14 cellular contexts compared by ENCODE assay signal in the genomic region with DNA sequence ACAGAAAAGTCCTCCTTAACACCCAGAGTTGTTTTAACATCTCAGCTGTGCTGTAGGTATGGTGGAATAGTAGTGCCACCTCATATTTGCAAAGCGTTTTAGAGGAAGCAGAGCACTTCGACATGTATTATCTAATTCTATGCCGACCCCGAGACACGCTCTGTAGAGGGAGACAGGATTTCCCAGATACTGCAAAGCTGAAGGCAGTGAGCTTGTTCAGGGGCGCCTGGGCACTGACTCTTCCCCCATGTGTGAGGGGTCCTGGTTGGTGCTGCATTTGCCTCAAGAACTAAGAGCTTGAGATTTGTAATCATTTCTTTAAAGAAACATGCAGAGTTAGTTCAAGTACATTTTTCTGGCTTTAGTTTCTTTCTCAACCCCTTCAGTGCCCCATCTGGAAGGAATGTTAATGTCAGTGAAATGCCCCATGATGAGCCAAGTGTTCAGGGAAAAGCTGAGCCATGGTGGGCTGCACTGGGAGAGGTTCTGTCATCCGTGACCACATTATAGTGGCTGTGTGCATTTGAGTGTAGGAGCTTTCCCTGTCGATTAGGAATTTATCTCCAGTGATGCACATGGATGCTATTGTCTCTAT.
DNase-seq lines count a peak whose midpoint lies in the region; ATAC-seq and TF ChIP-seq lines count a peak whose summit lies in the region.
"Had no signal": no experiment of that assay in that cellular context is flagged by ENCODE, and none has a peak within 500 bp of the region (broad histone marks: within the 10 kb centered on the region; RNA-seq: fewer than 3 reads in every experiment).

No MANE protein-coding gene starts in this region.

- no peak overlapping the region for H3K4me2 ChIP-seq in mesenchymal stem cell (ENCODE audit: low read length, poor library complexity, severe bottlenecking)

- H3K4ac ChIP-seq in mesenchymal stem cell (ENCODE audit: low read depth in 1 of 2, low read length in 2 of 2) = no peak overlapping the region

- H3K9ac ChIP-seq in mesenchymal stem cell (ENCODE audit: low read length) = no peak overlapping the region

- H3K27me3 Mint-ChIP-seq in endothelial cell (ENCODE audit: unreplicated experiment) = peaks cover 1% of the 10 kb centered on the region
- peaks cover 17% of the 10 kb centered on the region for H3K27me3 Mint-ChIP-seq in activated CD4-positive, alpha-beta T cell treated with anti-CD3 and anti-CD28 coated beads, Interleukin-2, amount 10 ng/mL, durations not matched to agents 24 days and 14 days

- H4K8ac ChIP-seq in mesenchymal stem cell (ENCODE audit: low read length) = no peak overlapping the region

- H3K4me1 Mint-ChIP-seq in endothelial cell (ENCODE audit: unreplicated experiment) = no peaks in the 10 kb centered on the region
- H3K4me1 Mint-ChIP-seq in activated CD4-positive, alpha-beta T cell treated with anti-CD3 and anti-CD28 coated beads, Interleukin-2, amount 10 ng/mL, durations not matched to agents 24 days and 14 days = no peaks in the 10 kb centered on the region

- H3K79me1 ChIP-seq in mesenchymal stem cell (replicated peaks; ENCODE audit: low read length, poor library complexity, severe bottlenecking) = no peaks in the 10 kb centered on the region

- H2BK15ac ChIP-seq in mesenchymal stem cell (ENCODE audit: low read depth, poor library complexity, severe bottlenecking) = no peak overlapping the region

- no peak overlapping the region for H3K18ac ChIP-seq in mesenchymal stem cell (ENCODE audit: low read depth in 1 of 2, low read length in 2 of 2)

- no peak overlapping the region for H3K27ac Mint-ChIP-seq in endothelial cell (ENCODE audit: unreplicated experiment)
- no peak overlapping the region for H3K27ac Mint-ChIP-seq in activated CD4-positive, alpha-beta T cell treated with anti-CD3 and anti-CD28 coated beads, Interleukin-2, amount 10 ng/mL, durations not matched to agents 24 days and 14 days
- H3K27ac Mint-ChIP-seq: activated T-helper 1 cell treated with anti-CD3 and anti-CD28 coated beads, Interleukin-12 subunit alpha, Interleukin-12 subunit beta, Interleukin-2, Interleukin-4 antibody, amounts not matched to agents 30 ng/mL and 10 ng/mL and 1 ng/mL, durations not matched to agents 14 hours and 24 hours and 36 hours had no signal

- no peaks in the 10 kb centered on the region for H3K36me3 ChIP-seq in mesenchymal stem cell (ENCODE audit: control insufficient read depth in 1 of 2, insufficient read depth in 2 of 2, low read depth in 1 of 2, low read length in 2 of 2)
- H3K36me3 ChIP-seq: Peyer's patch, thoracic aorta had no signal

- peak overlapping the region; percentile 76 for H2AFZ ChIP-seq in mesenchymal stem cell (ENCODE audit: low read depth, low read length)

- H2BK12ac ChIP-seq in mesenchymal stem cell (ENCODE audit: low read length in 2 of 2) = no peak overlapping the region

- H4K91ac ChIP-seq in mesenchymal stem cell (ENCODE audit: low read length) = no peak overlapping the region

- H3K27me3 ChIP-seq in mesenchymal stem cell (ENCODE audit: control insufficient read depth in 1 of 2, insufficient read depth in 1 of 2, low read length in 2 of 2) = peaks cover 0 to 5% of the 10 kb centered on the region in 2 experiments
- H3K27me3 ChIP-seq: Peyer's patch had no signal

- peaks cover 3% of the 10 kb centered on the region for H3K36me3 Mint-ChIP-seq in endothelial cell (ENCODE audit: low read depth, unreplicated experiment)
- no peaks in the 10 kb centered on the region for H3K36me3 Mint-ChIP-seq in activated CD4-positive, alpha-beta T cell treated with anti-CD3 and anti-CD28 coated beads, Interleukin-2, amount 10 ng/mL, durations not matched to agents 24 days and 14 days (ENCODE audit: low read depth)

- H3K27ac ChIP-seq in mesenchymal stem cell (ENCODE audit: low read length, poor library complexity, severe bottlenecking) = no peak overlapping the region
- H3K27ac ChIP-seq: Peyer's patch, thoracic aorta had no signal

- no peak overlapping the region for H2AK5ac ChIP-seq in mesenchymal stem cell (ENCODE audit: low read length, severe bottlenecking)

- intact Hi-C loops in activated CD4-positive, alpha-beta T cell treated with anti-CD3 and anti-CD28 coated beads, Interleukin-2, amount 10 ng/mL, durations not matched to agents 24 days and 14 days (cut with micrococcal nuclease) = no loop called here

- no peaks in the 10 kb centered on the region for H3K9me3 ChIP-seq in mesenchymal stem cell (ENCODE audit: control insufficient read depth, low read length)
- H3K9me3 ChIP-seq: Peyer's patch, thoracic aorta had no signal

- no peak overlapping the region for H3K23ac ChIP-seq in mesenchymal stem cell (ENCODE audit: low read length in 2 of 2)

- no peak overlapping the region for H3K4me3 ChIP-seq in mesenchymal stem cell (ENCODE audit: insufficient read depth in 1 of 2, low read depth in 1 of 2, low read length in 2 of 2)
- H3K4me3 ChIP-seq: Peyer's patch, thoracic aorta had no signal

- no peak overlapping the region for H3K14ac ChIP-seq in mesenchymal stem cell (ENCODE audit: low read length in 2 of 2)

- ATAC-seq in GM21390 (IDR thresholded peaks at IDR 0.05; ENCODE audit: unreplicated experiment) = no peak

- 70% methylated on average over 8 of the region's 8 CpGs for WGBS in mesenchymal stem cell

- H2BK120ac ChIP-seq in mesenchymal stem cell (ENCODE audit: low read depth, low read length) = no peak overlapping the region

- peak; percentile 24 for TF ChIP-seq CTCF in endothelial cell (IDR thresholded peaks at IDR 0.05; ENCODE audit: unreplicated experiment)

- peaks cover 4% of the 10 kb centered on the region for H3K9me3 Mint-ChIP-seq in endothelial cell (ENCODE audit: unreplicated experiment)
- H3K9me3 Mint-ChIP-seq in activated CD4-positive, alpha-beta T cell treated with anti-CD3 and anti-CD28 coated beads, Interleukin-2, amount 10 ng/mL, durations not matched to agents 24 days and 14 days = peaks cover 3% of the 10 kb centered on the region
- H3K9me3 Mint-ChIP-seq: activated T-helper 1 cell treated with anti-CD3 and anti-CD28 coated beads, Interleukin-12 subunit alpha, Interleukin-12 subunit beta, Interleukin-2, Interleukin-4 antibody, amounts not matched to agents 30 ng/mL and 10 ng/mL and 1 ng/mL, durations not matched to agents 14 hours and 24 hours and 36 hours had no signal

- DNase-seq in AG20443 (ENCODE audit: low spot score) = peak; percentile 22
- DNase-seq in NCI-H226 = peak; percentile 3
- no peak for DNase-seq in endothelial cell (ENCODE audit: low spot score)
- DNase-seq in mesenchymal stem cell = peak; percentile 47
- no peak for DNase-seq in NCI-H345 treated with DMSO at 0.1 percent for 48 hours (lab: John Stamatoyannopoulos, UW; ENCODE audit: unreplicated experiment)
- DNase-seq in activated CD4-positive, alpha-beta T cell treated with anti-CD3 and anti-CD28 coated beads, Interleukin-2, amount 10 ng/mL, durations not matched to agents 24 days and 14 days = no peak
- no peak for DNase-seq in A172 (ENCODE audit: low spot score)
- DNase-seq: glutamatergic neuron, KG1, NCI-H2081, Peyer's patch had no signal

- H2BK5ac ChIP-seq in mesenchymal stem cell (ENCODE audit: low read depth, low read length, poor library complexity, severe bottlenecking) = no peak overlapping the region

- no peak overlapping the region for H3K4me3 Mint-ChIP-seq in endothelial cell (ENCODE audit: unreplicated experiment)
- H3K4me3 Mint-ChIP-seq in activated CD4-positive, alpha-beta T cell treated with anti-CD3 and anti-CD28 coated beads, Interleukin-2, amount 10 ng/mL, durations not matched to agents 24 days and 14 days = no peak overlapping the region
- H3K4me3 Mint-ChIP-seq: activated T-helper 1 cell treated with anti-CD3 and anti-CD28 coated beads, Interleukin-12 subunit alpha, Interleukin-12 subunit beta, Interleukin-2, Interleukin-4 antibody, amounts not matched to agents 30 ng/mL and 10 ng/mL and 1 ng/mL, durations not matched to agents 14 hours and 24 hours and 36 hours had no signal

- H3K4me1 ChIP-seq in mesenchymal stem cell (ENCODE audit: control insufficient read depth, insufficient read depth, low read depth, low read length) = peaks cover 2% of the 10 kb centered on the region
- H3K4me1 ChIP-seq: Peyer's patch had no signal

Comparison
In these comparisons a context has a peak if more than half of its experiments do, and no peak if none do; other contexts are left out.
1. DNase-seq: peak in AG20443 (single experiment), NCI-H226 (single experiment) and mesenchymal stem cell (single experiment); none in endothelial cell (single experiment), NCI-H345 treated with DMSO at 0.1 percent for 48 hours (single experiment), activated CD4-positive, alpha-beta T cell treated with anti-CD3 and anti-CD28 coated beads, Interleukin-2, amount 10 ng/mL, durations not matched to agents 24 days and 14 days (single experiment) and A172 (single experiment).